In genomic region chr2:97713296-97714083, GRCh38 we compare ENCODE assay signal across 1 cellular context.
TF ChIP-seq lines count a peak whose summit lies in the region.

Gene ZAP70 (plus strand): TSS chr2:97713576. CDS start chr2:97724037, 10,461 bp downstream.

TF ChIP-seq in HepG2, 621 proteins besides CTCF, POLR2A, EP300 and RAD21 (continued from another document and continues in another):
- TF ChIP-seq HIC2 (CRISPR knock-in tag; IDR thresholded peaks at IDR 0.05; ENCODE audit: low read depth) (peak; percentile 64; the same call in 1 of the 2 replicates), ZNF740 (CRISPR knock-in tag; IDR thresholded peaks at IDR 0.05) (no peak), ZNF776 (CRISPR knock-in tag; IDR thresholded peaks at IDR 0.05) (no peak), TMF1 (CRISPR knock-in tag; IDR thresholded peaks at IDR 0.05; ENCODE audit: low read depth) (no peak), ZNF329 (CRISPR knock-in tag; IDR thresholded peaks at IDR 0.05; ENCODE audit: low read depth) (no peak), ZNF432 (CRISPR knock-in tag; IDR thresholded peaks at IDR 0.05; ENCODE audit: borderline replicate concordance) (no peak), ELF3 (CRISPR knock-in tag; IDR thresholded peaks at IDR 0.05) (peak; percentile 86), HOXA3 (CRISPR knock-in tag; IDR thresholded peaks at IDR 0.05) (0 out of 2 replicates have a peak, but pooled peaks have one; percentile 15), KIAA2018 (CRISPR knock-in tag; IDR thresholded peaks at IDR 0.05; ENCODE audit: borderline replicate concordance) (no peak), UBTF (CRISPR knock-in tag; IDR thresholded peaks at IDR 0.05) (0 out of 2 replicates have a peak, but pooled peaks have one; percentile 35), TEAD3 (CRISPR knock-in tag; optimal IDR thresholded peaks at IDR 0.05; ENCODE audit: borderline replicate concordance) (peak; percentile 53), GATAD2A (CRISPR knock-in tag; IDR thresholded peaks at IDR 0.05) (peak; percentile 44; the same call in 1 of the 2 replicates), BCL6 (CRISPR knock-in tag; IDR thresholded peaks at IDR 0.05) (0 out of 2 replicates have a peak, but pooled peaks have one; percentile 30), TOE1 (CRISPR knock-in tag; IDR thresholded peaks at IDR 0.05) (no peak), MED1 (CRISPR knock-in tag; IDR thresholded peaks at IDR 0.05) (peak; percentile 42; the same call in 1 of the 2 replicates), TBP (CRISPR knock-in tag; IDR thresholded peaks at IDR 0.05) (no peak), NR2F2 (IDR thresholded peaks at IDR 0.05; ENCODE audit: borderline replicate concordance, low read depth) (no peak), ZKSCAN8 (CRISPR knock-in tag; IDR thresholded peaks at IDR 0.05; ENCODE audit: borderline replicate concordance) (no peak), ZNF3 (CRISPR knock-in tag; IDR thresholded peaks at IDR 0.05) (0 out of 2 replicates have a peak, but pooled peaks have one; percentile 37), HOMEZ (CRISPR knock-in tag; IDR thresholded peaks at IDR 0.05; ENCODE audit: low read depth) (0 out of 2 replicates have a peak, but pooled peaks have one; percentile 17), ZBTB38 (CRISPR knock-in tag; IDR thresholded peaks at IDR 0.05) (peak; percentile 31; the same call in 1 of the 2 replicates), ARNTL (CRISPR knock-in tag; IDR thresholded peaks at IDR 0.05) (peak; percentile 61; the same call in 1 of the 2 replicates), ZBTB7B (CRISPR knock-in tag; IDR thresholded peaks at IDR 0.05) (0 out of 2 replicates have a peak, but pooled peaks have one; percentile 23), PCBP1 (IDR thresholded peaks at IDR 0.05; ENCODE audit: borderline replicate concordance, low read depth, low read length) (no peak), PAXIP1 (CRISPR knock-in tag; conservative IDR thresholded peaks at IDR 0.05) (peak; percentile 41; the same call in 1 of the 2 replicates), CHD2 (IDR thresholded peaks at IDR 0.05; ENCODE audit: low read depth, low read length) (no peak), LCORL (IDR thresholded peaks at IDR 0.05) (no peak), LCORL (CRISPR knock-in tag; IDR thresholded peaks at IDR 0.05) (peak; percentile 50; the same call in 1 of the 2 replicates), GABPA (IDR thresholded peaks at IDR 0.05; ENCODE audit: low read depth, low read length) (no peak; the same call in 1 of the 2 replicates), GABPA (CRISPR knock-in tag; IDR thresholded peaks at IDR 0.05; ENCODE audit: low read depth) (peak; percentile 89), PBX2 (CRISPR knock-in tag; IDR thresholded peaks at IDR 0.05) (no peak), ZNF709 (CRISPR knock-in tag; IDR thresholded peaks at IDR 0.05) (no peak), SMARCE1 (IDR thresholded peaks at IDR 0.05; ENCODE audit: borderline replicate concordance) (no peak), ZNF878 (CRISPR knock-in tag; IDR thresholded peaks at IDR 0.05) (0 out of 2 replicates have a peak, but pooled peaks have one; percentile 24), ZNF672 (CRISPR knock-in tag; IDR thresholded peaks at IDR 0.05) (no peak), HOXA9 (CRISPR knock-in tag; IDR thresholded peaks at IDR 0.05; ENCODE audit: borderline replicate concordance) (peak; percentile 52; the same call in 1 of the 2 replicates), RNF2 (conservative IDR thresholded peaks at IDR 0.05; ENCODE audit: low read depth) (0 out of 2 replicates have a peak, but pooled peaks have one; percentile 49), MBD4 (IDR thresholded peaks at IDR 0.05; ENCODE audit: borderline replicate concordance, low read length) (no peak), ZNF552 (CRISPR knock-in tag; IDR thresholded peaks at IDR 0.05; ENCODE audit: borderline replicate concordance) (no peak), ZNF607 (CRISPR knock-in tag; IDR thresholded peaks at IDR 0.05; ENCODE audit: borderline replicate concordance) (0 out of 2 replicates have a peak, but pooled peaks have one; percentile 34), SMAD1 (CRISPR knock-in tag; IDR thresholded peaks at IDR 0.05; ENCODE audit: borderline replicate concordance, low read depth) (no peak), BHLHE40 (IDR thresholded peaks at IDR 0.05; ENCODE audit: low read length) (0 out of 2 replicates have a peak, but pooled peaks have one; percentile 29), FOXK1 (CRISPR knock-in tag; IDR thresholded peaks at IDR 0.05; ENCODE audit: borderline replicate concordance, low read depth) (peak; percentile 59; the same call in 1 of the 2 replicates)
